ENCODE assay signal across 13 cellular contexts in genomic region chr1:101251504-101251903, GRCh38.
"Had no signal": no experiment of that assay in that cellular context is flagged by ENCODE, and none has a peak within 500 bp of the region (broad histone marks: within the 10 kb centered on the region; RNA-seq: fewer than 3 reads in every experiment).

No MANE protein-coding gene starts in this region.

- H3K4me1 ChIP-seq: esophagus muscularis mucosa, SJCRH30 had no signal

- H3K9me3 Mint-ChIP-seq: activated T-helper 1 cell treated with anti-CD3 and anti-CD28 coated beads, Interleukin-12 subunit alpha, Interleukin-12 subunit beta, Interleukin-2, Interleukin-4 antibody, amounts not matched to agents 30 ng/mL and 10 ng/mL and 1 ng/mL, durations not matched to agents 14 hours and 24 hours and 36 hours; naive B cell; stimulated activated naive B cell treated with anti-CD40 and anti-IgM and Interleukin-4, amounts not matched to agents 10 μg/mL and 1 μg/mL and 100 μg/mL, for 72 hours had no signal

- H3K4me3 Mint-ChIP-seq: activated T-helper 1 cell treated with anti-CD3 and anti-CD28 coated beads, Interleukin-12 subunit alpha, Interleukin-12 subunit beta, Interleukin-2, Interleukin-4 antibody, amounts not matched to agents 30 ng/mL and 10 ng/mL and 1 ng/mL, durations not matched to agents 14 hours and 24 hours and 36 hours; stimulated activated naive B cell treated with anti-CD40 and anti-IgM and Interleukin-4, amounts not matched to agents 10 μg/mL and 1 μg/mL and 100 μg/mL, for 72 hours had no signal

- H3K9me3 ChIP-seq: esophagus muscularis mucosa, left lung, SJCRH30 had no signal

- H3K4me3 ChIP-seq: esophagus muscularis mucosa, left lung, SJCRH30 had no signal

- H3K27ac ChIP-seq: esophagus muscularis mucosa, SJCRH30 had no signal

- H3K27ac Mint-ChIP-seq: activated T-helper 1 cell treated with anti-CD3 and anti-CD28 coated beads, Interleukin-12 subunit alpha, Interleukin-12 subunit beta, Interleukin-2, Interleukin-4 antibody, amounts not matched to agents 30 ng/mL and 10 ng/mL and 1 ng/mL, durations not matched to agents 14 hours and 24 hours and 36 hours; stimulated activated naive B cell treated with anti-CD40 and anti-IgM and Interleukin-4, amounts not matched to agents 10 μg/mL and 1 μg/mL and 100 μg/mL, for 72 hours had no signal

- ATAC-seq: left lung; stimulated activated naive B cell treated with anti-CD40 and anti-IgM and Interleukin-4, amounts not matched to agents 10 μg/mL and 1 μg/mL and 100 μg/mL, for 72 hours had no signal

- H3K36me3 Mint-ChIP-seq: naive B cell; stimulated activated naive B cell treated with anti-CD40 and anti-IgM and Interleukin-4, amounts not matched to agents 10 μg/mL and 1 μg/mL and 100 μg/mL, for 72 hours had no signal

- H3K27me3 ChIP-seq: esophagus muscularis mucosa, left lung, SJCRH30 had no signal

- H3K27me3 Mint-ChIP-seq: naive B cell; stimulated activated naive B cell treated with anti-CD40 and anti-IgM and Interleukin-4, amounts not matched to agents 10 μg/mL and 1 μg/mL and 100 μg/mL, for 72 hours had no signal

- DNase-seq: activated CD4-positive, CD25-positive, alpha-beta regulatory T cell; activated CD8-positive, alpha-beta memory T cell treated with anti-CD3 and anti-CD28 coated beads, Interleukin-2, amount 50 U/mL, for 48 hours; activated naive CD4-positive, alpha-beta T cell; caudate nucleus; kidney; left lung; naive B cell; retina; SJCRH30; stimulated activated naive B cell treated with anti-CD40 and anti-IgM and Interleukin-4, amounts not matched to agents 10 μg/mL and 1 μg/mL and 100 μg/mL, for 72 hours; trophoblast cell had no signal

- H3K36me3 ChIP-seq: esophagus muscularis mucosa, left lung, SJCRH30 had no signal
